ENCODE assay signal across 1 cellular context in genomic region chr22:24400726-24401596, GRCh38.
TF ChIP-seq lines count a peak whose summit lies in the region.

No MANE protein-coding gene starts in this region.

TF ChIP-seq in SK-N-SH, 30 proteins besides CTCF, POLR2A, EP300 and RAD21 (continued from another document):
- TF ChIP-seq, protein P1, sequence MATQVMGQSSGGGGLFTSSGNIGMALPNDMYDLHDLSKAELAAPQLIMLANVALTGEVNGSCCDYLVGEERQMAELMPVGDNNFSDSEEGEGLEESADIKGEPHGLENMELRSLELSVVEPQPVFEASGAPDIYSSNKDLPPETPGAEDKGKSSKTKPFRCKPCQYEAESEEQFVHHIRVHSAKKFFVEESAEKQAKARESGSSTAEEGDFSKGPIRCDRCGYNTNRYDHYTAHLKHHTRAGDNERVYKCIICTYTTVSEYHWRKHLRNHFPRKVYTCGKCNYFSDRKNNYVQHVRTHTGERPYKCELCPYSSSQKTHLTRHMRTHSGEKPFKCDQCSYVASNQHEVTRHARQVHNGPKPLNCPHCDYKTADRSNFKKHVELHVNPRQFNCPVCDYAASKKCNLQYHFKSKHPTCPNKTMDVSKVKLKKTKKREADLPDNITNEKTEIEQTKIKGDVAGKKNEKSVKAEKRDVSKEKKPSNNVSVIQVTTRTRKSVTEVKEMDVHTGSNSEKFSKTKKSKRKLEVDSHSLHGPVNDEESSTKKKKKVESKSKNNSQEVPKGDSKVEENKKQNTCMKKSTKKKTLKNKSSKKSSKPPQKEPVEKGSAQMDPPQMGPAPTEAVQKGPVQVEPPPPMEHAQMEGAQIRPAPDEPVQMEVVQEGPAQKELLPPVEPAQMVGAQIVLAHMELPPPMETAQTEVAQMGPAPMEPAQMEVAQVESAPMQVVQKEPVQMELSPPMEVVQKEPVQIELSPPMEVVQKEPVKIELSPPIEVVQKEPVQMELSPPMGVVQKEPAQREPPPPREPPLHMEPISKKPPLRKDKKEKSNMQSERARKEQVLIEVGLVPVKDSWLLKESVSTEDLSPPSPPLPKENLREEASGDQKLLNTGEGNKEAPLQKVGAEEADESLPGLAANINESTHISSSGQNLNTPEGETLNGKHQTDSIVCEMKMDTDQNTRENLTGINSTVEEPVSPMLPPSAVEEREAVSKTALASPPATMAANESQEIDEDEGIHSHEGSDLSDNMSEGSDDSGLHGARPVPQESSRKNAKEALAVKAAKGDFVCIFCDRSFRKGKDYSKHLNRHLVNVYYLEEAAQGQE (IDR thresholded peaks at IDR 0.05; ENCODE audit: low read depth, low read length) = no peak
- no peak for TF ChIP-seq NRF1 (IDR thresholded peaks at IDR 0.05; ENCODE audit: low read depth, low read length)
- no peak for TF ChIP-seq GABPA (IDR thresholded peaks at IDR 0.05; ENCODE audit: low read depth)
- TF ChIP-seq TCF12 (IDR thresholded peaks at IDR 0.05) = no peak
